Comparison of ENCODE assay signal across 19 cellular contexts in genomic region chr12:130504836-130505175, GRCh38.
DNase-seq lines count a peak whose midpoint lies in the region; ATAC-seq, FAIRE-seq and TF ChIP-seq lines count a peak whose summit lies in the region.
"Had no signal": no experiment of that assay in that cellular context is flagged by ENCODE, and none has a peak within 500 bp of the region (broad histone marks: within the 10 kb centered on the region; RNA-seq: fewer than 3 reads in every experiment).

No MANE protein-coding gene starts in this region.

- DNase-seq in D721Med (ENCODE audit: insufficient read length, low spot score) (no peak), NCI-H82 treated with DMSO at 0.1 percent for 48 hours (lab: John Stamatoyannopoulos, UW; ENCODE audit: unreplicated experiment) (peak; percentile 40), endodermal cell (no peak), thyroid gland (no peak), HuH-7.5 (ENCODE audit: low spot score) (no peak)
- DNase-seq: CD4-positive, alpha-beta T cell; CD8-positive, alpha-beta memory T cell; DMS53; DMS79 treated with DMSO at 0.1 percent for 48 hours; GF-D8; H9 had no signal

- FAIRE-seq in D721Med (lab: Jason Lieb, UNC) = peak; percentile 74
- FAIRE-seq: GM12891, GM18507 had no signal

- H3K27ac ChIP-seq in endodermal cell (ENCODE audit: low read depth, low read length) (peak overlapping the region; percentile 90), thyroid gland (no peak overlapping the region)
- H3K27ac ChIP-seq: BLaER1, C4-2B had no signal

- H3K36me3 ChIP-seq in endodermal cell (ENCODE audit: control insufficient read depth, insufficient read depth, low read length) (no peaks in the 10 kb centered on the region), thyroid gland (no peaks in the 10 kb centered on the region)
- H3K36me3 ChIP-seq: BLaER1 had no signal

- no peaks in the 10 kb centered on the region for H3K9me3 ChIP-seq in endodermal cell (ENCODE audit: control insufficient read depth, low read length)
- H3K9me3 ChIP-seq in thyroid gland = no peaks in the 10 kb centered on the region
- H3K9me3 ChIP-seq: BLaER1 had no signal

- H3K9ac ChIP-seq in endodermal cell (ENCODE audit: extremely low read depth, low read length, poor library complexity, severe bottlenecking) = no peak overlapping the region
- H3K9ac ChIP-seq: BLaER1 had no signal

- H3K4me3 Mint-ChIP-seq in endodermal cell = no peak overlapping the region
- H3K4me3 Mint-ChIP-seq in stimulated activated memory B cell treated with anti-CD40 and anti-IgM and Interleukin-4, amounts not matched to agents 10 μg/mL and 1 μg/mL and 100 μg/mL, for 72 hours = no peak overlapping the region
- H3K4me3 Mint-ChIP-seq: B cell; CD4-positive, alpha-beta T cell; CD8-positive, alpha-beta memory T cell; GM23338; H9 had no signal

- ATAC-seq in stimulated activated memory B cell treated with anti-CD40 and anti-IgM and Interleukin-4, amounts not matched to agents 10 μg/mL and 1 μg/mL and 100 μg/mL, for 72 hours = no peak
- ATAC-seq: GM23338, HCT116 had no signal

- TF ChIP-seq POLR2A in thyroid gland (IDR thresholded peaks at IDR 0.05) = no peak

- intact Hi-C loops in thyroid gland (cut with DNase I) = no loop called here

- H3K27ac Mint-ChIP-seq in endodermal cell = no peak overlapping the region
- no peak overlapping the region for H3K27ac Mint-ChIP-seq in stimulated activated memory B cell treated with anti-CD40 and anti-IgM and Interleukin-4, amounts not matched to agents 10 μg/mL and 1 μg/mL and 100 μg/mL, for 72 hours
- H3K27ac Mint-ChIP-seq: B cell; CD4-positive, alpha-beta T cell; CD8-positive, alpha-beta memory T cell; GM23338; H9 had no signal

- 83% methylated on average over 5 of the region's 5 CpGs; no CpG with 5 or more reads in 1 of the 2 experiments for WGBS in endodermal cell (ENCODE audit: insufficient coverage in 1 of 2, insufficient read length in 1 of 2), 2 experiments
- WGBS in thyroid gland, 2 donors = 79 to 84% methylated on average over 5 of the region's 5 CpGs

- H3K9me3 Mint-ChIP-seq in endodermal cell = no peaks in the 10 kb centered on the region
- H3K9me3 Mint-ChIP-seq in stimulated activated memory B cell treated with anti-CD40 and anti-IgM and Interleukin-4, amounts not matched to agents 10 μg/mL and 1 μg/mL and 100 μg/mL, for 72 hours = peaks cover 6% of the 10 kb centered on the region
- H3K9me3 Mint-ChIP-seq: CD4-positive, alpha-beta T cell had no signal

- H3K27me3 ChIP-seq in endodermal cell (ENCODE audit: control insufficient read depth, insufficient read depth, low read length, poor library complexity, severe bottlenecking) (no peaks in the 10 kb centered on the region), thyroid gland (no peaks in the 10 kb centered on the region)
- H3K27me3 ChIP-seq: BLaER1 had no signal

- H3K4me1 Mint-ChIP-seq in endodermal cell = no peaks in the 10 kb centered on the region
- no peaks in the 10 kb centered on the region for H3K4me1 Mint-ChIP-seq in stimulated activated memory B cell treated with anti-CD40 and anti-IgM and Interleukin-4, amounts not matched to agents 10 μg/mL and 1 μg/mL and 100 μg/mL, for 72 hours
- H3K4me1 Mint-ChIP-seq: B cell; CD8-positive, alpha-beta memory T cell; GM23338 had no signal

- H3K4me1 ChIP-seq in endodermal cell (ENCODE audit: control insufficient read depth, insufficient read depth, low read length) (no peaks in the 10 kb centered on the region), thyroid gland (no peaks in the 10 kb centered on the region)
- H3K4me1 ChIP-seq: BLaER1 had no signal

- TF ChIP-seq CTCF in D721Med (IDR thresholded peaks at IDR 0.05; ENCODE audit: insufficient read depth, missing control alignments) (no peak), endodermal cell (conservative IDR thresholded peaks at IDR 0.05) (no peak), thyroid gland (IDR thresholded peaks at IDR 0.05) (no peak)

- H3K4me3 ChIP-seq in endodermal cell (ENCODE audit: low read length) = no peak overlapping the region
- no peak overlapping the region for H3K4me3 ChIP-seq in thyroid gland (replicated peaks in 1 of 3)
- H3K4me3 ChIP-seq: BLaER1, GM23338 had no signal

- no peaks in the 10 kb centered on the region for H3K36me3 Mint-ChIP-seq in endodermal cell (ENCODE audit: low read depth)
- H3K36me3 Mint-ChIP-seq in stimulated activated memory B cell treated with anti-CD40 and anti-IgM and Interleukin-4, amounts not matched to agents 10 μg/mL and 1 μg/mL and 100 μg/mL, for 72 hours = no peaks in the 10 kb centered on the region
- H3K36me3 Mint-ChIP-seq: CD8-positive, alpha-beta memory T cell had no signal

- H3K27me3 Mint-ChIP-seq in endodermal cell (ENCODE audit: insufficient read depth) = peaks cover 3% of the 10 kb centered on the region
- H3K27me3 Mint-ChIP-seq in stimulated activated memory B cell treated with anti-CD40 and anti-IgM and Interleukin-4, amounts not matched to agents 10 μg/mL and 1 μg/mL and 100 μg/mL, for 72 hours = no peaks in the 10 kb centered on the region
- H3K27me3 Mint-ChIP-seq: B cell; CD4-positive, alpha-beta T cell had no signal
